8 cellular contexts compared by ENCODE assay signal in genomic region chr16:5333991-5334390, GRCh38.
"Had no signal": no experiment of that assay in that cellular context is flagged by ENCODE, and none has a peak within 500 bp of the region (broad histone marks: within the 10 kb centered on the region; RNA-seq: fewer than 3 reads in every experiment).

No MANE protein-coding gene starts in this region.

- H3K4me1 ChIP-seq: HAP-1 had no signal

- H3K27ac Mint-ChIP-seq: HFFc6, IgD-negative memory B cell had no signal

- DNase-seq: GM23248, GOT3, H7, HFFc6 had no signal

- H3K4me3 Mint-ChIP-seq: HFFc6, IgD-negative memory B cell had no signal

- H3K27ac ChIP-seq: GM23248, HL-60 had no signal

- FAIRE-seq: HepG2 had no signal

- H2AFZ ChIP-seq: GM23248 had no signal

- H3K36me3 ChIP-seq: HAP-1 had no signal

- H3K27me3 Mint-ChIP-seq: IgD-negative memory B cell had no signal

- H3K9me3 ChIP-seq: HAP-1 had no signal

- H3K9ac ChIP-seq: GM23248 had no signal

- H3K4me3 ChIP-seq: GM23248, HAP-1 had no signal
